1 cellular context compared by ENCODE assay signal in genomic region chr6:33591633-33592032, GRCh38.
TF ChIP-seq lines count a peak whose summit lies in the region.

No MANE protein-coding gene starts in this region.

TF ChIP-seq in HepG2, 621 proteins besides CTCF, POLR2A, EP300 and RAD21:
- TF ChIP-seq ZNF441 (CRISPR knock-in tag; IDR thresholded peaks at IDR 0.05; ENCODE audit: borderline replicate concordance) = no peak
- TF ChIP-seq, protein P1, sequence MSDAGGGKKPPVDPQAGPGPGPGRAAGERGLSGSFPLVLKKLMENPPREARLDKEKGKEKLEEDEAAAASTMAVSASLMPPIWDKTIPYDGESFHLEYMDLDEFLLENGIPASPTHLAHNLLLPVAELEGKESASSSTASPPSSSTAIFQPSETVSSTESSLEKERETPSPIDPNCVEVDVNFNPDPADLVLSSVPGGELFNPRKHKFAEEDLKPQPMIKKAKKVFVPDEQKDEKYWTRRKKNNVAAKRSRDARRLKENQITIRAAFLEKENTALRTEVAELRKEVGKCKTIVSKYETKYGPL (CRISPR knock-in tag; IDR thresholded peaks at IDR 0.05) = no peak
- peak; percentile 92 for TF ChIP-seq ZMYM3 (CRISPR knock-in tag; IDR thresholded peaks at IDR 0.05)
- no peak for TF ChIP-seq PCBP2 (optimal IDR thresholded peaks at IDR 0.05; ENCODE audit: low read depth, low read length, poor library complexity, severe bottlenecking)
- TF ChIP-seq ZSCAN30 (CRISPR knock-in tag; IDR thresholded peaks at IDR 0.05) = no peak
- TF ChIP-seq ARNT (IDR thresholded peaks at IDR 0.05) = no peak
- TF ChIP-seq TAF15 (IDR thresholded peaks at IDR 0.05; ENCODE audit: low read depth, low read length, poor library complexity, severe bottlenecking) = no peak
- TF ChIP-seq ATRX (CRISPR knock-in tag; IDR thresholded peaks at IDR 0.05; ENCODE audit: borderline replicate concordance) = no peak
- no peak for TF ChIP-seq ATF7-NPFF (CRISPR knock-in tag; IDR thresholded peaks at IDR 0.05; ENCODE audit: low read depth)
- no peak for TF ChIP-seq ZNF724P (CRISPR knock-in tag; IDR thresholded peaks at IDR 0.05; ENCODE audit: borderline replicate concordance)
- no peak for TF ChIP-seq PITX1 (CRISPR knock-in tag; IDR thresholded peaks at IDR 0.05)
- 0 out of 2 replicates have a peak, but pooled peaks have one; percentile 32 for TF ChIP-seq ADNP (CRISPR knock-in tag; IDR thresholded peaks at IDR 0.05)
- no peak for TF ChIP-seq ZSCAN9 (CRISPR knock-in tag; IDR thresholded peaks at IDR 0.05; ENCODE audit: borderline replicate concordance)
- no peak for TF ChIP-seq ZBTB1 (CRISPR knock-in tag; IDR thresholded peaks at IDR 0.05; ENCODE audit: borderline replicate concordance)
- TF ChIP-seq, protein P2, sequence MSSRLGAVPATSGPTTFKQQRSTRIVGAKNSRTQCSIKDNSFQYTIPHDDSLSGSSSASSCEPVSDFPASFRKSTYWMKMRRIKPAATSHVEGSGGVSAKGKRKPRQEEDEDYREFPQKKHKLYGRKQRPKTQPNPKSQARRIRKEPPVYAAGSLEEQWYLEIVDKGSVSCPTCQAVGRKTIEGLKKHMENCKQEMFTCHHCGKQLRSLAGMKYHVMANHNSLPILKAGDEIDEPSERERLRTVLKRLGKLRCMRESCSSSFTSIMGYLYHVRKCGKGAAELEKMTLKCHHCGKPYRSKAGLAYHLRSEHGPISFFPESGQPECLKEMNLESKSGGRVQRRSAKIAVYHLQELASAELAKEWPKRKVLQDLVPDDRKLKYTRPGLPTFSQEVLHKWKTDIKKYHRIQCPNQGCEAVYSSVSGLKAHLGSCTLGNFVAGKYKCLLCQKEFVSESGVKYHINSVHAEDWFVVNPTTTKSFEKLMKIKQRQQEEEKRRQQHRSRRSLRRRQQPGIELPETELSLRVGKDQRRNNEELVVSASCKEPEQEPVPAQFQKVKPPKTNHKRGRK (CRISPR knock-in tag; IDR thresholded peaks at IDR 0.05) = no peak
- no peak for TF ChIP-seq HOXA5 (CRISPR knock-in tag; IDR thresholded peaks at IDR 0.05)
- no peak for TF ChIP-seq ZFP82 (CRISPR knock-in tag; IDR thresholded peaks at IDR 0.05; ENCODE audit: borderline replicate concordance)
- TF ChIP-seq KDM1A (CRISPR knock-in tag; IDR thresholded peaks at IDR 0.05) = peak; percentile 81
- TF ChIP-seq AGO1 (IDR thresholded peaks at IDR 0.05; ENCODE audit: low read depth, low read length, poor library complexity, severe bottlenecking) = no peak
- no peak for TF ChIP-seq ZNF34 (CRISPR knock-in tag; IDR thresholded peaks at IDR 0.05; ENCODE audit: borderline replicate concordance)
- TF ChIP-seq ARNTL (CRISPR knock-in tag; IDR thresholded peaks at IDR 0.05) = no peak
- no peak for TF ChIP-seq ZNF790 (CRISPR knock-in tag; IDR thresholded peaks at IDR 0.05; ENCODE audit: borderline replicate concordance)
- TF ChIP-seq NR2F1 (CRISPR knock-in tag; IDR thresholded peaks at IDR 0.05) = peak in 1 of 2 experiments; percentile 10; a peak in 1 of 4 replicates
- no peak for TF ChIP-seq NR2C2 (CRISPR knock-in tag; IDR thresholded peaks at IDR 0.05; ENCODE audit: borderline replicate concordance)
- peak; percentile 97 for TF ChIP-seq ZNF629 (CRISPR knock-in tag; conservative IDR thresholded peaks at IDR 0.05)
- no peak for TF ChIP-seq PRDM10 (CRISPR knock-in tag; IDR thresholded peaks at IDR 0.05; ENCODE audit: low read depth)
- no peak for TF ChIP-seq EZH2 (conservative IDR thresholded peaks at IDR 0.05; ENCODE audit: low read depth, low read length)
- no peak for TF ChIP-seq ZBTB38 (CRISPR knock-in tag; IDR thresholded peaks at IDR 0.05)
- TF ChIP-seq, protein P3, sequence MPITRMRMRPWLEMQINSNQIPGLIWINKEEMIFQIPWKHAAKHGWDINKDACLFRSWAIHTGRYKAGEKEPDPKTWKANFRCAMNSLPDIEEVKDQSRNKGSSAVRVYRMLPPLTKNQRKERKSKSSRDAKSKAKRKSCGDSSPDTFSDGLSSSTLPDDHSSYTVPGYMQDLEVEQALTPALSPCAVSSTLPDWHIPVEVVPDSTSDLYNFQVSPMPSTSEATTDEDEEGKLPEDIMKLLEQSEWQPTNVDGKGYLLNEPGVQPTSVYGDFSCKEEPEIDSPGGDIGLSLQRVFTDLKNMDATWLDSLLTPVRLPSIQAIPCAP (CRISPR knock-in tag; IDR thresholded peaks at IDR 0.05; ENCODE audit: low read depth) = no peak
- no peak for TF ChIP-seq HOXA3 (CRISPR knock-in tag; IDR thresholded peaks at IDR 0.05)
- TF ChIP-seq ZNF770 (CRISPR knock-in tag; IDR thresholded peaks at IDR 0.05) = no peak
